2 cellular contexts compared by ENCODE assay signal in genomic region chr6:132061381-132061780, GRCh38.
TF ChIP-seq lines count a peak whose summit lies in the region.

No MANE protein-coding gene starts in this region.

TF ChIP-seq in SK-N-SH, 30 proteins besides CTCF, POLR2A, EP300 and RAD21 (continued from another document):
- TF ChIP-seq USF1 (IDR thresholded peaks at IDR 0.05; ENCODE audit: borderline replicate concordance, low read depth) (no peak), IRF3 (IDR thresholded peaks at IDR 0.05; ENCODE audit: low read depth, low read length) (no peak), FOXM1 (IDR thresholded peaks at IDR 0.05; ENCODE audit: low read depth) (no peak), RXRA (IDR thresholded peaks at IDR 0.05; ENCODE audit: borderline replicate concordance, low read depth) (no peak), GATA2 (CRISPR knock-in tag; IDR thresholded peaks at IDR 0.05) (no peak), POLR2AphosphoS5 (IDR thresholded peaks at IDR 0.05; ENCODE audit: low read depth, low read length) (no peak), FOSL2 (IDR thresholded peaks at IDR 0.05; ENCODE audit: borderline replicate concordance, low read depth) (no peak), NFIC (IDR thresholded peaks at IDR 0.05; ENCODE audit: borderline replicate concordance) (no peak), FOXJ3 (CRISPR knock-in tag; IDR thresholded peaks at IDR 0.05) (no peak), SMC3 (IDR thresholded peaks at IDR 0.05; ENCODE audit: low read depth, low read length) (no peak), TAF1 (IDR thresholded peaks at IDR 0.05; ENCODE audit: borderline replicate concordance, low read depth, low read length) (no peak), NRF1 (IDR thresholded peaks at IDR 0.05; ENCODE audit: low read depth, low read length) (no peak)
TF ChIP-seq in SK-N-SH: peak in this region for 0.

TF ChIP-seq in SK-N-SH treated with all-trans-retinoic acid at 6 μM for 48 hours, 23 proteins besides CTCF, POLR2A, EP300 and RAD21 (continued from another document):
- TF ChIP-seq PATZ1 (CRISPR knock-in tag; IDR thresholded peaks at IDR 0.05; ENCODE audit: borderline replicate concordance) (no peak), TSHZ2 (CRISPR knock-in tag; IDR thresholded peaks at IDR 0.05) (no peak), ARNTL (CRISPR knock-in tag; IDR thresholded peaks at IDR 0.05; ENCODE audit: borderline replicate concordance, low read depth) (no peak), SNAI2 (CRISPR knock-in tag; IDR thresholded peaks at IDR 0.05) (no peak)
TF ChIP-seq in SK-N-SH treated with all-trans-retinoic acid at 6 μM for 48 hours: peak in this region for 0.
